ENCODE assay signal across 1 cellular context in the genomic region with DNA sequence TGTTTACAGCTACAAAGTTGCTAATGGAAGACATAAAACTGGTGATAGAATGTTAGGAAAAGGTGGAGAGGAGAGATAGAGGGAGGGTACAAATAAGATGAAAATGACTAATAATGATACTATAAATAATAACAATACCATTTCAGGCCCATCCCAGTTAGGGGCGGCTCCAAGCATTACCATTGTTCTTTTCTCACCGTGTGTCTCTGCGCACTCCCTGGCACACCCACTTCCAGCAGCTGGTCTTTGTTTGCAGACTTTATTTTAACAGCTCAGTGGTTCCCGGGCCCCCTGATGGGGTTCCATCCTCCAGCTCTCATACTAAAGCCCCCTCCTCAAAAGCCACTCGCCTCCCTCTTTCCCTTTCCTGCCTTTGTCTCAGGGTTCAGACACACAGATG. TPM values are rescaled to one million over a fixed set of nuclear protein-coding genes. Genes with fewer than 3 reads are reported as not detected.
"Had no signal": no experiment of that assay in that cellular context is flagged by ENCODE, and none has a peak within 500 bp of the region (broad histone marks: within the 10 kb centered on the region; RNA-seq: fewer than 3 reads in every experiment).

No MANE protein-coding gene starts in this region.

RNA-seq across cellular contexts. Expression of gene APOL4, which starts 0.6 kb away (rescaled TPM):
- total RNA-seq: RPMI7951 had no signal
